In genomic region chr20:38214256-38214870, GRCh38 we compare ENCODE assay signal across 15 cellular contexts. TPM values are rescaled to one million over a fixed set of nuclear protein-coding genes. Genes with fewer than 3 reads are reported as not detected.
DNase-seq lines count a peak whose midpoint lies in the region; ATAC-seq, FAIRE-seq and TF ChIP-seq lines count a peak whose summit lies in the region.
"Had no signal": no experiment of that assay in that cellular context is flagged by ENCODE, and none has a peak within 500 bp of the region (broad histone marks: within the 10 kb centered on the region; RNA-seq: fewer than 3 reads in every experiment).

No MANE protein-coding gene starts in this region.

- H3K27me3 Mint-ChIP-seq in nephron (ENCODE audit: low read depth), result no peaks in the 10 kb centered on the region

- peaks cover 18% of the 10 kb centered on the region for H3K4me1 Mint-ChIP-seq in nephron
- H3K4me1 Mint-ChIP-seq: CD8-positive, alpha-beta memory T cell had no signal

- no peaks in the 10 kb centered on the region for H3K79me2 ChIP-seq in K562 (ENCODE audit: control insufficient read depth, insufficient read depth, low read length)

- POLR2A ChIA-PET in K562 (lab: Yijun Ruan, JAX), result interaction anchor here (0.7 to 1.5 kb wide), 3 partner anchors 11 to 141 kb away, joined by 3 read pairs; no protein-coding TSS in a partner anchor

- no peak for TF ChIP-seq POLR2A in K562 (conservative IDR thresholded peaks at IDR 0.05)
- no peak for TF ChIP-seq POLR2A in spleen (IDR thresholded peaks at IDR 0.05)

- TF ChIP-seq EP300 in K562 (IDR thresholded peaks at IDR 0.05; ENCODE audit: low read length), result no peak

- intact Hi-C loops in cardiac septum (cut with DNase I), result no loop called here
- intact Hi-C loops in left ventricle myocardium superior (cut with micrococcal nuclease), result no loop called here
- intact Hi-C loops in K562 (cut with micrococcal nuclease), result no loop called here
- intact Hi-C loops in spleen (cut with DNase I; ENCODE audit: low total_unique reads), result no loop called here

- BruUV-seq in K562 (replicated peaks; lab: Mats Ljungman, UMichigan), result no TSS peak

- no peaks in the 10 kb centered on the region for H3K36me3 Mint-ChIP-seq in nephron (ENCODE audit: low read depth)
- H3K36me3 Mint-ChIP-seq: CD8-positive, alpha-beta memory T cell had no signal

- no peak for TF ChIP-seq RAD21 in K562 (CRISPR knock-in tag; conservative IDR thresholded peaks at IDR 0.05 in 1 of 2, IDR thresholded peaks at IDR 0.05 in 1 of 2)

- in situ Hi-C loops in K562 (cut with MboI), result loop anchor here (5.0 to 10.0 kb wide), 2 partner anchors 157 to 320 kb away; no protein-coding TSS in a partner anchor

- no peaks in the 10 kb centered on the region for H3K9me1 ChIP-seq in K562 (ENCODE audit: control insufficient read depth, insufficient read depth, low read length)

- no peaks in the 10 kb centered on the region; the same call in 1 of the 2 replicates for H4K20me1 ChIP-seq in K562 (replicated peaks; ENCODE audit: control insufficient read depth, insufficient read depth, low read length)
- H4K20me1 ChIP-seq: BLaER1 had no signal

- H3K36me3 ChIP-seq in K562 (ENCODE audit: control insufficient read depth, insufficient read depth, low read length) (no peaks in the 10 kb centered on the region), spleen (no peaks in the 10 kb centered on the region)
- H3K36me3 ChIP-seq: BLaER1 had no signal

- H2AFZ ChIP-seq in K562 (ENCODE audit: low read depth, low read length), result no peak overlapping the region
- H2AFZ ChIP-seq: GM23248 had no signal

- H3K27ac ChIP-seq in K562 (ENCODE audit: extremely low read depth, low read depth, low read length), result no peak overlapping the region
- H3K27ac ChIP-seq in spleen, result no peak overlapping the region
- no peak overlapping the region for H3K27ac ChIP-seq in caudate nucleus (ENCODE audit: low read depth, low read length)
- H3K27ac ChIP-seq: 22Rv1, BLaER1, GM23248 had no signal

- DNase-seq in cardiac septum (ENCODE audit: low spot score) (peak; percentile 26), left ventricle myocardium superior (no peak), K562 (ENCODE audit: extremely low read depth in 1 of 4, low spot score in 3 of 4) (no peak), spleen (peak; percentile 18), caudate nucleus (lab: John Stamatoyannopoulos, UW) (no peak), NCI-H226 (no peak)
- no peak for DNase-seq in stimulated activated naive CD4-positive, alpha-beta T cell (lab: John Stamatoyannopoulos, UW)
- DNase-seq: AML-193; CD8-positive, alpha-beta memory T cell; DMS53; GF-D8; GM23248 had no signal

- no peak for FAIRE-seq in K562 (lab: Jason Lieb, UNC)

- no peak for TF ChIP-seq CTCF in K562 (IDR thresholded peaks at IDR 0.05 in 2 of 3, conservative IDR thresholded peaks at IDR 0.05 in 1 of 3; ENCODE audit: insufficient read depth in 2 of 3, low read depth in 1 of 3, low read length in 3 of 3)
- no peak for TF ChIP-seq CTCF in nephron (IDR thresholded peaks at IDR 0.05; ENCODE audit: unreplicated experiment in 3 of 3)
- TF ChIP-seq CTCF in spleen (IDR thresholded peaks at IDR 0.05 in 8 of 11, conservative IDR thresholded peaks at IDR 0.05 in 3 of 11), result no peak

- H3K4me3 ChIP-seq in K562, result no peak overlapping the region
- no peak overlapping the region for H3K4me3 ChIP-seq in spleen
- H3K4me3 ChIP-seq: BLaER1, GM23248 had no signal

- no peak overlapping the region for H3K4me2 ChIP-seq in K562 (ENCODE audit: insufficient read depth, low read length)
- H3K4me2 ChIP-seq: BLaER1 had no signal

- peak overlapping the region; percentile 35 to 67 (median 39) for H3K27ac Mint-ChIP-seq in nephron
- H3K27ac Mint-ChIP-seq: CD8-positive, alpha-beta memory T cell had no signal

- peaks cover 0 to 12% of the 10 kb centered on the region in 2 experiments; a peak in 2 of 5 replicates for H3K4me1 ChIP-seq in K562 (replicated peaks in 1 of 2; ENCODE audit: control insufficient read depth in 2 of 2, insufficient read depth in 2 of 2, low read length in 2 of 2)
- H3K4me1 ChIP-seq in spleen, result peaks cover 0 to 9% (median 0%) of the 10 kb centered on the region in 6 donors
- H3K4me1 ChIP-seq: BLaER1 had no signal

- H3K27me3 ChIP-seq in K562 (ENCODE audit: control insufficient read depth in 2 of 2, insufficient read depth in 2 of 2, low read length in 2 of 2) (peaks cover 9 to 49% of the 10 kb centered on the region in 2 experiments; a peak in 4 of 5 replicates), spleen (replicated peaks in 1 of 7) (no peaks in the 10 kb centered on the region)
- H3K27me3 ChIP-seq: BLaER1 had no signal

- 5% methylated on average over 12 of the region's 12 CpGs for WGBS in K562 (ENCODE audit: insufficient coverage, low coverage, missing lambda C conversion rate)
- 76 to 84% (median 77%) methylated on average over 12 of the region's 12 CpGs for WGBS in spleen, 5 donors

- H3K4me3 Mint-ChIP-seq in nephron, result no peak overlapping the region
- H3K4me3 Mint-ChIP-seq: CD8-positive, alpha-beta memory T cell had no signal

- ATAC-seq in left ventricle myocardium superior (no peak), K562 (no peak)

- no peaks in the 10 kb centered on the region for H3K9me3 ChIP-seq in K562 (replicated peaks; ENCODE audit: control insufficient read depth, insufficient read depth, low read depth, low read length)
- no peaks in the 10 kb centered on the region for H3K9me3 ChIP-seq in spleen
- H3K9me3 ChIP-seq: BLaER1 had no signal

- H3K9ac ChIP-seq in K562 (ENCODE audit: insufficient read depth in 1 of 2, low read depth in 2 of 2, low read length in 2 of 2), result no peak overlapping the region
- H3K9ac ChIP-seq: BLaER1, GM23248 had no signal

- CTCF ChIA-PET in K562 (lab: Yijun Ruan, JAX; ENCODE audit: low intra/inter-chr PET ratio), result no interaction called here

- no peaks in the 10 kb centered on the region for H3K9me3 Mint-ChIP-seq in nephron
- H3K9me3 Mint-ChIP-seq: CD8-positive, alpha-beta memory T cell had no signal

TF ChIP-seq in K562, 482 proteins besides CTCF, POLR2A, EP300 and RAD21 (continues in another document):
- TF ChIP-seq SETDB1 (IDR thresholded peaks at IDR 0.05; ENCODE audit: low read length) (no peak), ZKSCAN3 (CRISPR knock-in tag; IDR thresholded peaks at IDR 0.05) (no peak), MYC (IDR thresholded peaks at IDR 0.05; ENCODE audit: low read depth, low read length) (no peak), MYC (CRISPR knock-in tag; IDR thresholded peaks at IDR 0.05; ENCODE audit: borderline replicate concordance, low read depth) (no peak), GTF2A2 (tag; IDR thresholded peaks at IDR 0.05) (no peak), BCOR (IDR thresholded peaks at IDR 0.05) (peak; percentile 74), KDM1A (IDR thresholded peaks at IDR 0.05) (0 out of 4 replicates have a peak, but pooled peaks of 1 of the 2 experiments have one; percentile 19), ESRRA (IDR thresholded peaks at IDR 0.05; ENCODE audit: borderline replicate concordance, low read depth) (0 out of 2 replicates have a peak, but pooled peaks have one; percentile 12), RBM25 (IDR thresholded peaks at IDR 0.05; ENCODE audit: low read depth, low read length, severe bottlenecking) (peak; percentile 96), PTBP1 (IDR thresholded peaks at IDR 0.05; ENCODE audit: low read depth, low read length) (0 out of 2 replicates have a peak, but pooled peaks have one; percentile 53), TAL1 (IDR thresholded peaks at IDR 0.05) (no peak)

RNA-seq across cellular contexts. Expression of gene KIAA1755, which starts 46.2 kb away (rescaled TPM):
- 7.0 TPM for total RNA-seq in cardiac septum
- total RNA-seq in left ventricle myocardium superior, result 5.3 TPM
- total RNA-seq in K562 (2011; cell fraction: chromatin; rRNA removed; ENCODE audit: low replicate concordance), result not detected in 2 replicates
- not detected in 2 replicates for total RNA-seq in K562 (2011; cell fraction: nucleolus; rRNA removed)
- total RNA-seq in K562 (2011; cell fraction: nucleoplasm; rRNA removed), result not detected in 2 replicates
- not detected in 2 replicates for total RNA-seq in K562 (2014; rRNA removed)
- total RNA-seq in K562 (2014; rRNA removed; fragmentation: Illumina TruSeq; extraction: Trizol), result not detected in 2 replicates
- total RNA-seq in K562 (2015; rRNA removed; fragmentation: Illumina TruSeq; extraction: Trizol), result not detected in 2 replicates
- total RNA-seq in K562 (2021), result not detected in 2 replicates
- not detected in 2 replicates for polyA plus RNA-seq in K562 (2011; rRNA removed)
- not detected in 2 replicates for polyA plus RNA-seq in K562 (2011; cell fraction: cytosol; rRNA removed)
- not detected in 2 replicates for polyA plus RNA-seq in K562 (2011; cell fraction: nucleus; rRNA removed)
- polyA plus RNA-seq in K562 (2012), result 0.11 TPM in 1 of 2 replicates, not detected in the other
- polyA plus RNA-seq in K562 (2014; fragmentation: Illumina TruSeq; extraction: Trizol), result not detected in 2 replicates
- not detected for polyA plus RNA-seq in K562 (2014; fragmentation: Nextera tagmentation; extraction: Ambion mirVana)
- polyA plus RNA-seq in K562 (2014; rRNA removed), result 0.12 TPM in 1 of 2 replicates, not detected in the other
- not detected in 2 replicates for polyA minus RNA-seq in K562 (2011; rRNA and poly(A)+ RNA removed)
- polyA minus RNA-seq in K562 (2011; cell fraction: cytosol; rRNA and poly(A)+ RNA removed), result not detected in 2 replicates
- not detected in 2 replicates for polyA minus RNA-seq in K562 (2011; cell fraction: nucleus; rRNA and poly(A)+ RNA removed)
- 1 to 10 TPM in 6 of 7 donors, under 1 TPM in 1; 0.51 to 5.3 (median 3.5) TPM for total RNA-seq in spleen
- 1 to 10 TPM; 4.6 to 7.3 (median 4.8) TPM for polyA plus RNA-seq in spleen
- total RNA-seq: CD8-positive, alpha-beta memory T cell had no signal
- polyA plus RNA-seq: CD8-positive, alpha-beta memory T cell had no signal

RNA-seq across cellular contexts. Expression of gene TGM2, which starts 49.3 kb away (rescaled TPM):
- total RNA-seq in cardiac septum, result 792 TPM
- 473 TPM for total RNA-seq in left ventricle myocardium superior
- total RNA-seq in K562 (2011; cell fraction: chromatin; rRNA removed; ENCODE audit: low replicate concordance), result 34.9 and 72.8 TPM in 2 replicates
- 45.9 and 47.5 TPM in 2 replicates for total RNA-seq in K562 (2011; cell fraction: nucleolus; rRNA removed)
- 36.4 and 37.1 TPM in 2 replicates for total RNA-seq in K562 (2011; cell fraction: nucleoplasm; rRNA removed)
- 48.3 and 61.2 TPM in 2 replicates for total RNA-seq in K562 (2014; rRNA removed)
- total RNA-seq in K562 (2014; rRNA removed; fragmentation: Illumina TruSeq; extraction: Trizol), result 17.4 and 22.0 TPM in 2 replicates
- 20.4 and 21.0 TPM in 2 replicates for total RNA-seq in K562 (2015; rRNA removed; fragmentation: Illumina TruSeq; extraction: Trizol)
- total RNA-seq in K562 (2021), result 78.5 and 82.3 TPM in 2 replicates
- polyA plus RNA-seq in K562 (2011; rRNA removed), result 35.3 and 37.6 TPM in 2 replicates
- polyA plus RNA-seq in K562 (2011; cell fraction: cytosol; rRNA removed), result 31.6 and 76.0 TPM in 2 replicates
- polyA plus RNA-seq in K562 (2011; cell fraction: nucleus; rRNA removed), result 26.4 and 54.7 TPM in 2 replicates
- polyA plus RNA-seq in K562 (2012), result 47.9 and 85.2 TPM in 2 replicates
- polyA plus RNA-seq in K562 (2014; fragmentation: Illumina TruSeq; extraction: Trizol), result 55.1 and 56.7 TPM in 2 replicates
- polyA plus RNA-seq in K562 (2014; fragmentation: Nextera tagmentation; extraction: Ambion mirVana), result 1 to 10 TPM; 5.5 TPM
- 43.9 and 48.0 TPM in 2 replicates for polyA plus RNA-seq in K562 (2014; rRNA removed)
- polyA minus RNA-seq in K562 (2011; rRNA and poly(A)+ RNA removed), result 21.4 and 54.6 TPM in 2 replicates
- polyA minus RNA-seq in K562 (2011; cell fraction: cytosol; rRNA and poly(A)+ RNA removed), result 46.4 and 51.2 TPM in 2 replicates
- polyA minus RNA-seq in K562 (2011; cell fraction: nucleus; rRNA and poly(A)+ RNA removed), result 18.8 and 21.4 TPM in 2 replicates
- total RNA-seq in spleen, result 100 to 1,000 TPM in 1 of 7 donors, 10 to 100 TPM in 6; 60.2 to 167 (median 87.6) TPM
- 10 to 100 TPM in 2 of 3 donors, 1 to 10 TPM in 1; 9.3 to 35.3 (median 19.8) TPM for polyA plus RNA-seq in spleen
- total RNA-seq: CD8-positive, alpha-beta memory T cell had no signal
- polyA plus RNA-seq: CD8-positive, alpha-beta memory T cell had no signal

Comparison
In these comparisons a context has a peak if more than half of its experiments do, and no peak if none do; other contexts are left out.
1. DNase-seq: peak in cardiac septum (single experiment) and spleen (single experiment); none in left ventricle myocardium superior (single experiment), K562 (0 of 4), caudate nucleus (0 of 61), NCI-H226 (single experiment) and stimulated activated naive CD4-positive, alpha-beta T cell (0 of 6).